In the genomic region with DNA sequence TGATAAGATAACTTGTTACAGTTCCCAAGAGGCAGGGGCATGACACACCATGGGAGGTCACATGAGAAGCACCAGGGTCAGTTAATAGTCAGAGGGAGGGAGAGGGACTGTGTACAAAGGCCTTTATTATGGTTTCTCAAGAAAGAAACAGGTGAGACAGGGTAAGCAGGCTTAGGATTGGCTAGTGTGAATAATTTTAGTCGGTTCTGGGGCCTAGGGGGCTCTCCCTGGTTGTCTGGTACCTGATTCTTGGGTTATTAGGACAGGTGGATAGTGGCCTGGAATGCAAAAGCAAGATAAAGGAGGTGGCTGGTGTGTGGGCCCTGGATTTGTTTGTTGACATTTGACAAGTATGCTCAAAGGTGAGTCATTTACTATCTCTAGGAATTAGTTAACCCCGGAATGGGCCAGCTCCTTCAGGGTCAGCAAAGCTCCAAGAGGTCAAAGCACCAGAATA, we compare ENCODE assay signal across 1 cellular context.
TF ChIP-seq lines count a peak whose summit lies in the region.

No MANE protein-coding gene starts in this region.

TF ChIP-seq in K562, 482 proteins besides CTCF, POLR2A, EP300 and RAD21 (continued from another document and continues in another):
- no peak for TF ChIP-seq CREB5 (CRISPR knock-in tag; IDR thresholded peaks at IDR 0.05)
- no peak for TF ChIP-seq NR2C2 (CRISPR knock-in tag; IDR thresholded peaks at IDR 0.05)
- TF ChIP-seq NR2C2 (tag; IDR thresholded peaks at IDR 0.05) = peak; percentile 67
- TF ChIP-seq ZNF707 (CRISPR knock-in tag; conservative IDR thresholded peaks at IDR 0.05) = no peak
- no peak for TF ChIP-seq MYC (IDR thresholded peaks at IDR 0.05; ENCODE audit: low read depth, low read length)
- TF ChIP-seq MYC (CRISPR knock-in tag; IDR thresholded peaks at IDR 0.05; ENCODE audit: borderline replicate concordance, low read depth) = no peak
- TF ChIP-seq SP2 (IDR thresholded peaks at IDR 0.05; ENCODE audit: extremely low read depth, low read depth, low read length, poor library complexity, severe bottlenecking) = no peak
- no peak for TF ChIP-seq ZNF764 (CRISPR knock-in tag; IDR thresholded peaks at IDR 0.05; ENCODE audit: low read depth)
- no peak for TF ChIP-seq TFE3 (CRISPR knock-in tag; IDR thresholded peaks at IDR 0.05)
- TF ChIP-seq, protein P1, sequence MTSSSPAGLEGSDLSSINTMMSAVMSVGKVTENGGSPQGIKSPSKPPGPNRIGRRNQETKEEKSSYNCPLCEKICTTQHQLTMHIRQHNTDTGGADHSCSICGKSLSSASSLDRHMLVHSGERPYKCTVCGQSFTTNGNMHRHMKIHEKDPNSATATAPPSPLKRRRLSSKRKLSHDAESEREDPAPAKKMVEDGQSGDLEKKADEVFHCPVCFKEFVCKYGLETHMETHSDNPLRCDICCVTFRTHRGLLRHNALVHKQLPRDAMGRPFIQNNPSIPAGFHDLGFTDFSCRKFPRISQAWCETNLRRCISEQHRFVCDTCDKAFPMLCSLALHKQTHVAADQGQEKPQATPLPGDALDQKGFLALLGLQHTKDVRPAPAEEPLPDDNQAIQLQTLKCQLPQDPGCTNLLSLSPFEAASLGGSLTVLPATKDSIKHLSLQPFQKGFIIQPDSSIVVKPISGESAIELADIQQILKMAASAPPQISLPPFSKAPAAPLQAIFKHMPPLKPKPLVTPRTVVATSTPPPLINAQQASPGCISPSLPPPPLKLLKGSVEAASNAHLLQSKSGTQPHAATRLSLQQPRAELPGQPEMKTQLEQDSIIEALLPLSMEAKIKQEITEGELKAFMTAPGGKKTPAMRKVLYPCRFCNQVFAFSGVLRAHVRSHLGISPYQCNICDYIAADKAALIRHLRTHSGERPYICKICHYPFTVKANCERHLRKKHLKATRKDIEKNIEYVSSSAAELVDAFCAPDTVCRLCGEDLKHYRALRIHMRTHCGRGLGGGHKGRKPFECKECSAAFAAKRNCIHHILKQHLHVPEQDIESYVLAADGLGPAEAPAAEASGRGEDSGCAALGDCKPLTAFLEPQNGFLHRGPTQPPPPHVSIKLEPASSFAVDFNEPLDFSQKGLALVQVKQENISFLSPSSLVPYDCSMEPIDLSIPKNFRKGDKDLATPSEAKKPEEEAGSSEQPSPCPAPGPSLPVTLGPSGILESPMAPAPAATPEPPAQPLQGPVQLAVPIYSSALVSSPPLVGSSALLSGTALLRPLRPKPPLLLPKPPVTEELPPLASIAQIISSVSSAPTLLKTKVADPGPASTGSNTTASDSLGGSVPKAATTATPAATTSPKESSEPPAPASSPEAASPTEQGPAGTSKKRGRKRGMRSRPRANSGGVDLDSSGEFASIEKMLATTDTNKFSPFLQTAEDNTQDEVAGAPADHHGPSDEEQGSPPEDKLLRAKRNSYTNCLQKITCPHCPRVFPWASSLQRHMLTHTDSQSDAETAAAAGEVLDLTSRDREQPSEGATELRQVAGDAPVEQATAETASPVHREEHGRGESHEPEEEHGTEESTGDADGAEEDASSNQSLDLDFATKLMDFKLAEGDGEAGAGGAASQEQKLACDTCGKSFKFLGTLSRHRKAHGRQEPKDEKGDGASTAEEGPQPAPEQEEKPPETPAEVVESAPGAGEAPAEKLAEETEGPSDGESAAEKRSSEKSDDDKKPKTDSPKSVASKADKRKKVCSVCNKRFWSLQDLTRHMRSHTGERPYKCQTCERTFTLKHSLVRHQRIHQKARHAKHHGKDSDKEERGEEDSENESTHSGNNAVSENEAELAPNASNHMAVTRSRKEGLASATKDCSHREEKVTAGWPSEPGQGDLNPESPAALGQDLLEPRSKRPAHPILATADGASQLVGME (CRISPR knock-in tag; IDR thresholded peaks at IDR 0.05) = no peak
- TF ChIP-seq GATA2 (CRISPR knock-in tag; IDR thresholded peaks at IDR 0.05) = peak; percentile 25; the same call in 1 of the 2 replicates
- TF ChIP-seq PPARD (CRISPR knock-in tag; IDR thresholded peaks at IDR 0.05) = no peak
- TF ChIP-seq YY1 (IDR thresholded peaks at IDR 0.05; ENCODE audit: borderline replicate concordance in 1 of 3, control insufficient read depth in 1 of 3, extremely low read depth in 1 of 3, insufficient read depth in 3 of 3, insufficient read length in 1 of 3, insufficient replicate concordance in 2 of 3, low read depth in 1 of 3, low read length in 2 of 3) = no peak
- peak; percentile 31 for TF ChIP-seq FOS (IDR thresholded peaks at IDR 0.05; ENCODE audit: extremely low read depth, insufficient read length)
- TF ChIP-seq PTRF (tag; IDR thresholded peaks at IDR 0.05) = no peak
- TF ChIP-seq ZBED1 (IDR thresholded peaks at IDR 0.05) = no peak
- TF ChIP-seq, protein P2, sequence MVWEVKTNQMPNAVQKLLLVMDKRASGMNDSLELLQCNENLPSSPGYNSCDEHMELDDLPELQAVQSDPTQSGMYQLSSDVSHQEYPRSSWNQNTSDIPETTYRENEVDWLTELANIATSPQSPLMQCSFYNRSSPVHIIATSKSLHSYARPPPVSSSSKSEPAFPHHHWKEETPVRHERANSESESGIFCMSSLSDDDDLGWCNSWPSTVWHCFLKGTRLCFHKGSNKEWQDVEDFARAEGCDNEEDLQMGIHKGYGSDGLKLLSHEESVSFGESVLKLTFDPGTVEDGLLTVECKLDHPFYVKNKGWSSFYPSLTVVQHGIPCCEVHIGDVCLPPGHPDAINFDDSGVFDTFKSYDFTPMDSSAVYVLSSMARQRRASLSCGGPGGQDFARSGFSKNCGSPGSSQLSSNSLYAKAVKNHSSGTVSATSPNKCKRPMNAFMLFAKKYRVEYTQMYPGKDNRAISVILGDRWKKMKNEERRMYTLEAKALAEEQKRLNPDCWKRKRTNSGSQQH (CRISPR knock-in tag; IDR thresholded peaks at IDR 0.05) = no peak
- TF ChIP-seq FOXA3 (CRISPR knock-in tag; conservative IDR thresholded peaks at IDR 0.05 in 1 of 2, IDR thresholded peaks at IDR 0.05 in 1 of 2) = peak; percentile 55 to 82
- no peak for TF ChIP-seq BRD4 (IDR thresholded peaks at IDR 0.05)
- TF ChIP-seq TEAD4 (IDR thresholded peaks at IDR 0.05; ENCODE audit: low read length) = peak; percentile 78
- TF ChIP-seq TEAD4 (CRISPR knock-in tag; IDR thresholded peaks at IDR 0.05; ENCODE audit: borderline replicate concordance) = no peak
- no peak for TF ChIP-seq CHD7 (IDR thresholded peaks at IDR 0.05; ENCODE audit: low read depth, low read length)
- no peak for TF ChIP-seq TSHZ1 (CRISPR knock-in tag; IDR thresholded peaks at IDR 0.05)
- peak; percentile 44 to 51; a peak in 1 of 4 replicates for TF ChIP-seq TEAD1 (CRISPR knock-in tag; IDR thresholded peaks at IDR 0.05)
- TF ChIP-seq HNRNPUL1 (IDR thresholded peaks at IDR 0.05; ENCODE audit: low read length) = no peak
- no peak for TF ChIP-seq EP400 (IDR thresholded peaks at IDR 0.05)
- TF ChIP-seq RBFOX2 (IDR thresholded peaks at IDR 0.05; ENCODE audit: low read depth, low read length) = no peak
- TF ChIP-seq ZFPM2 (CRISPR knock-in tag; IDR thresholded peaks at IDR 0.05) = no peak
